ENCODE assay signal across 16 cellular contexts in genomic region chr10:74117738-74118137, GRCh38. TPM values are rescaled to one million over a fixed set of nuclear protein-coding genes. Genes with fewer than 3 reads are reported as not detected.
DNase-seq lines count a peak whose midpoint lies in the region; ATAC-seq, FAIRE-seq and TF ChIP-seq lines count a peak whose summit lies in the region.
"Had no signal": no experiment of that assay in that cellular context is flagged by ENCODE, and none has a peak within 500 bp of the region (broad histone marks: within the 10 kb centered on the region; RNA-seq: fewer than 3 reads in every experiment).

No MANE protein-coding gene starts in this region.

- no peak for ATAC-seq in HCT116
- ATAC-seq: left lung had no signal

- H3K27ac ChIP-seq in HCT116 (ENCODE audit: low read depth, low read length), result peak overlapping the region; percentile 45; the same call in 1 of the 2 replicates
- peak overlapping the region; percentile 45 for H3K27ac ChIP-seq in angular gyrus (ENCODE audit: low read depth, low read length)
- 0 out of 4 replicates have a peak overlapping the region, but pooled peaks of 1 of the 2 experiments have one; percentile 48 for H3K27ac ChIP-seq in SK-N-SH (ENCODE audit: low read depth in 2 of 2, low read length in 1 of 2)

- no TSS peak for BruUV-seq in HCT116 (replicated peaks; lab: Mats Ljungman, UMichigan)

- H3K79me2 ChIP-seq in HCT116 (ENCODE audit: insufficient read depth, low read length) (peaks cover under 1% of the 10 kb centered on the region; the same call in 1 of the 2 replicates), SK-N-SH (ENCODE audit: insufficient read depth) (peaks cover 21% of the 10 kb centered on the region; the same call in 1 of the 2 replicates)

- H3K36me3 Mint-ChIP-seq in progenitor cell of endocrine pancreas (ENCODE audit: insufficient read depth) (peaks cover 36% of the 10 kb centered on the region), glutamatergic neuron (ENCODE audit: unreplicated experiment) (no peaks in the 10 kb centered on the region)

- H3K9me3 ChIP-seq in HCT116 (ENCODE audit: control insufficient read depth in 1 of 2, insufficient read depth in 1 of 2, low read depth in 1 of 2, low read length in 2 of 2) (no peaks in the 10 kb centered on the region), SK-N-SH (no peaks in the 10 kb centered on the region)
- H3K9me3 ChIP-seq: left lung had no signal

- H3K27me3 Mint-ChIP-seq in progenitor cell of endocrine pancreas, result no peaks in the 10 kb centered on the region
- H3K27me3 Mint-ChIP-seq in glutamatergic neuron (ENCODE audit: unreplicated experiment), result peaks cover 3% of the 10 kb centered on the region
- H3K27me3 Mint-ChIP-seq: activated naive CD4-positive, alpha-beta T cell treated with anti-CD3 and anti-CD28 coated beads, Interleukin-2, amount 50 U/mL, for 24 hours had no signal

- H3K9ac ChIP-seq in HCT116 (ENCODE audit: low read length) (no peak overlapping the region), SK-N-SH (no peak overlapping the region)

- H3F3A ChIP-seq in SK-N-SH (replicated peaks; ENCODE audit: insufficient read depth), result peaks cover 69% of the 10 kb centered on the region

- TF ChIP-seq RAD21 in HCT116 (IDR thresholded peaks at IDR 0.05; ENCODE audit: low read depth), result no peak
- no peak for TF ChIP-seq RAD21 in SK-N-SH (IDR thresholded peaks at IDR 0.05; ENCODE audit: low read length)

- H3K4me1 ChIP-seq in HCT116 (ENCODE audit: control insufficient read depth in 1 of 2, insufficient read depth in 2 of 2, low read length in 2 of 2) (peaks cover 11 to 24% of the 10 kb centered on the region in 2 experiments), SK-N-SH (ENCODE audit: control insufficient read depth in 1 of 2, insufficient read depth in 2 of 2, low read depth in 1 of 2, low read length in 1 of 2) (peaks cover 6 to 29% of the 10 kb centered on the region in 2 experiments; a peak in 2 of 4 replicates)

- POLR2A ChIA-PET in HCT116 (lab: Charles Lee) (no interaction called here), SK-N-SH (lab: Yijun Ruan, JAX) (no interaction called here)

- H3K27me3 ChIP-seq in HCT116 (ENCODE audit: insufficient read depth, low read length), result no peaks in the 10 kb centered on the region
- H3K27me3 ChIP-seq in SK-N-SH (ENCODE audit: insufficient read depth), result no peaks in the 10 kb centered on the region
- H3K27me3 ChIP-seq: left lung had no signal

- H2AFZ ChIP-seq in HCT116 (ENCODE audit: low read depth, low read length, poor library complexity, severe bottlenecking), result no peak overlapping the region
- H2AFZ ChIP-seq in SK-N-SH (ENCODE audit: low read depth), result no peak overlapping the region

- intact Hi-C loops in HCT116 (cut with micrococcal nuclease), result no loop called here

- CTCF ChIA-PET in HCT116 (lab: Charles Lee), result interaction anchor here (1.1 kb wide), 1 partner anchor 117 kb away, joined by 3 read pairs; no protein-coding TSS in a partner anchor
- CTCF ChIA-PET in SK-N-SH (lab: Yijun Ruan, JAX), result interaction anchor here (1.0 to 1.5 kb wide), 2 partner anchors 33 to 231 kb away, joined by 3 to 8 read pairs; partner anchors contain the start of genes ADK and AP3M1

- 91% methylated on average over 4 of the region's 4 CpGs for WGBS in SK-N-SH (ENCODE audit: low lambda C conversion rate)

- H3K9me2 ChIP-seq in HCT116 (ENCODE audit: insufficient read depth) (no peaks in the 10 kb centered on the region), SK-N-SH (no peaks in the 10 kb centered on the region)

- H3K4me3 Mint-ChIP-seq in progenitor cell of endocrine pancreas (ENCODE audit: low read depth), result no peak overlapping the region
- no peak overlapping the region for H3K4me3 Mint-ChIP-seq in glutamatergic neuron (ENCODE audit: unreplicated experiment)
- H3K4me3 Mint-ChIP-seq: activated naive CD4-positive, alpha-beta T cell treated with anti-CD3 and anti-CD28 coated beads, Interleukin-2, amount 50 U/mL, for 24 hours had no signal

- H3K4me2 ChIP-seq in HCT116 (ENCODE audit: low read length) (peak overlapping the region; percentile 55; the same call in 1 of the 2 replicates), SK-N-SH (no peak overlapping the region)

- H3K9me3 Mint-ChIP-seq in progenitor cell of endocrine pancreas (ENCODE audit: low read depth) (no peaks in the 10 kb centered on the region), glutamatergic neuron (ENCODE audit: unreplicated experiment) (peaks cover 2% of the 10 kb centered on the region)
- H3K9me3 Mint-ChIP-seq: activated naive CD4-positive, alpha-beta T cell treated with anti-CD3 and anti-CD28 coated beads, Interleukin-2, amount 50 U/mL, for 24 hours had no signal

- no peak overlapping the region for H3K4me3 ChIP-seq in HCT116 (replicated peaks in 1 of 2; ENCODE audit: low read depth in 1 of 2, low read length in 2 of 2)
- no peak overlapping the region for H3K4me3 ChIP-seq in SK-N-SH (ENCODE audit: low read depth in 2 of 2, low read length in 1 of 2)
- H3K4me3 ChIP-seq: K562, left lung had no signal

- H3K4me1 Mint-ChIP-seq in progenitor cell of endocrine pancreas (ENCODE audit: low read depth) (no peaks in the 10 kb centered on the region), glutamatergic neuron (ENCODE audit: low read depth, unreplicated experiment) (peaks cover 2% of the 10 kb centered on the region)

- TF ChIP-seq POLR2A in GM12892 (IDR thresholded peaks at IDR 0.05; ENCODE audit: low read depth, low read length) (no peak), HCT116 (IDR thresholded peaks at IDR 0.05; ENCODE audit: borderline replicate concordance, extremely low read depth, insufficient read depth, insufficient read length) (no peak)

- DNase-seq in GM12892 (ENCODE audit: insufficient read length), result no peak
- DNase-seq in HCT116 (ENCODE audit: low read depth, low spot score), result no peak
- DNase-seq in progenitor cell of endocrine pancreas (ENCODE audit: low spot score, unreplicated experiment), result no peak
- DNase-seq in glutamatergic neuron, result no peak
- no peak for DNase-seq in NCI-H226
- DNase-seq in SK-N-SH, result no peak
- DNase-seq: activated CD4-positive, alpha-beta T cell treated with anti-CD3 and anti-CD28 coated beads, Interleukin-2, amount 50 U/mL, for 4 hours; COR-L47; left lung; NCI-H146; NCI-H524 treated with DMSO at 0.1 percent for 48 hours; T-helper 9 cell had no signal

- RAD21 ChIA-PET in HCT116 (lab: Charles Lee; ENCODE audit: low non-redundant PET in 1 of 2, low total read pairs in 2 of 2, uncharacterized antibody in 2 of 2, unreplicated experiment in 2 of 2), result no interaction called here

- peak; percentile 67 for FAIRE-seq in GM12892 (lab: Jason Lieb, UNC)
- FAIRE-seq: K562, RCC 7860 had no signal

- TF ChIP-seq CTCF in HCT116 (IDR thresholded peaks at IDR 0.05 in 2 of 3, conservative IDR thresholded peaks at IDR 0.05 in 1 of 3; ENCODE audit: borderline replicate concordance in 1 of 3, insufficient read depth in 1 of 3, low read depth in 2 of 3, low read length in 2 of 3), result no peak
- no peak for TF ChIP-seq CTCF in progenitor cell of endocrine pancreas (IDR thresholded peaks at IDR 0.05; ENCODE audit: unreplicated experiment)
- no peak for TF ChIP-seq CTCF in glutamatergic neuron (IDR thresholded peaks at IDR 0.05; ENCODE audit: partially characterized antibody, unreplicated experiment)
- TF ChIP-seq CTCF in SK-N-SH (IDR thresholded peaks at IDR 0.05), result no peak

- H4K20me1 ChIP-seq in HCT116 (ENCODE audit: insufficient read depth), result no peaks in the 10 kb centered on the region
- H4K20me1 ChIP-seq in SK-N-SH (ENCODE audit: insufficient read depth), result no peaks in the 10 kb centered on the region

- peak overlapping the region; percentile 73 for H3K27ac Mint-ChIP-seq in progenitor cell of endocrine pancreas
- no peak overlapping the region for H3K27ac Mint-ChIP-seq in glutamatergic neuron (ENCODE audit: unreplicated experiment)

- peaks cover 51 to 73% of the 10 kb centered on the region in 2 experiments for H3K36me3 ChIP-seq in HCT116 (ENCODE audit: control insufficient read depth in 1 of 2, insufficient read depth in 2 of 2, low read length in 2 of 2)
- H3K36me3 ChIP-seq in SK-N-SH (replicated peaks in 1 of 2; ENCODE audit: control insufficient read depth in 1 of 2, insufficient read depth in 2 of 2, low read length in 1 of 2), result peaks cover 83 to 93% of the 10 kb centered on the region in 2 experiments

- no peak for TF ChIP-seq EP300 in SK-N-SH (IDR thresholded peaks at IDR 0.05; ENCODE audit: borderline replicate concordance in 1 of 2, low read depth in 1 of 2, low read length in 1 of 2)

TF ChIP-seq in HCT116, 20 proteins besides CTCF, POLR2A, EP300 and RAD21 (continues in another document):
- no peak for TF ChIP-seq ZFX (IDR thresholded peaks at IDR 0.05)
- no peak for TF ChIP-seq ZNF274 (IDR thresholded peaks at IDR 0.05; ENCODE audit: low read depth, low read length)
- TF ChIP-seq POLR2AphosphoS5 (IDR thresholded peaks at IDR 0.05; ENCODE audit: low read depth, low read length), result no peak
- TF ChIP-seq CBX3 (IDR thresholded peaks at IDR 0.05; ENCODE audit: low read depth), result no peak
- no peak for TF ChIP-seq SIN3A (IDR thresholded peaks at IDR 0.05; ENCODE audit: low read depth)
- no peak for TF ChIP-seq CEBPB (IDR thresholded peaks at IDR 0.05; ENCODE audit: low read depth)
- no peak for TF ChIP-seq FOSL1 (IDR thresholded peaks at IDR 0.05; ENCODE audit: low read depth)
- no peak for TF ChIP-seq SP1 (IDR thresholded peaks at IDR 0.05; ENCODE audit: low read depth)

TF ChIP-seq in SK-N-SH, 30 proteins besides CTCF, POLR2A, EP300 and RAD21:
- TF ChIP-seq EZH2phosphoT487 (IDR thresholded peaks at IDR 0.05; ENCODE audit: borderline replicate concordance, low read depth), result no peak
- TF ChIP-seq SIN3A (IDR thresholded peaks at IDR 0.05; ENCODE audit: borderline replicate concordance, low read depth, low read length), result no peak
- TF ChIP-seq NRF1 (IDR thresholded peaks at IDR 0.05; ENCODE audit: low read depth, low read length), result no peak

RNA-seq across cellular contexts. Expression of gene AP3M1, which starts 32.9 kb away (rescaled TPM):
- polyA plus RNA-seq in GM12892 (2012; ENCODE audit: missing spikeins), result 41.2 TPM
- total RNA-seq in HCT116 (2021; ENCODE audit: unreplicated experiment) (34.4 TPM), progenitor cell of endocrine pancreas (49.7 and 51.7 TPM in 2 replicates), glutamatergic neuron (ENCODE audit: unreplicated experiment) (63.4 TPM)
- 12.7 and 17.3 TPM in 2 replicates for polyA plus RNA-seq in HCT116 (2012)
- polyA plus RNA-seq in SK-N-SH (2012; rRNA removed), result 17.7 and 25.8 TPM in 2 replicates
- 26.6 and 27.1 TPM in 2 replicates for polyA plus RNA-seq in SK-N-SH (2012; cell fraction: cytosol; rRNA removed)
- polyA plus RNA-seq in SK-N-SH (2012; cell fraction: nucleus; rRNA removed), result 10.4 and 21.8 TPM in 2 replicates

RNA-seq across cellular contexts. Expression of gene ADK, which starts 33.3 kb away (rescaled TPM):
- polyA plus RNA-seq in GM12892 (2012; ENCODE audit: missing spikeins), result 77.4 TPM
- total RNA-seq in HCT116 (2021; ENCODE audit: unreplicated experiment), result 55.0 TPM
- polyA plus RNA-seq in HCT116 (2012), result 25.4 and 36.5 TPM in 2 replicates
- 20.7 and 24.4 TPM in 2 replicates for total RNA-seq in progenitor cell of endocrine pancreas
- 16.4 TPM for total RNA-seq in glutamatergic neuron (ENCODE audit: unreplicated experiment)
- 25.1 and 34.6 TPM in 2 replicates for polyA plus RNA-seq in SK-N-SH (2012; rRNA removed)
- polyA plus RNA-seq in SK-N-SH (2012; cell fraction: cytosol; rRNA removed), result 43.1 and 51.1 TPM in 2 replicates
- 6.9 and 14.4 TPM in 2 replicates for polyA plus RNA-seq in SK-N-SH (2012; cell fraction: nucleus; rRNA removed)
